ENCODE assay signal across 8 cellular contexts in genomic region chr12:13661005-13661887, GRCh38.
DNase-seq lines count a peak whose midpoint lies in the region; ATAC-seq, FAIRE-seq and TF ChIP-seq lines count a peak whose summit lies in the region.

No MANE protein-coding gene starts in this region.

- POLR2A ChIA-PET in BJ (lab: Charles Lee) = no interaction called here
- POLR2A ChIA-PET in PC-9 (lab: Charles Lee; ENCODE audit: unreplicated experiment) = no interaction called here

- H3K9me3 ChIP-seq in PC-9 (ENCODE audit: insufficient read depth, low read depth) (no peaks in the 10 kb centered on the region; the same call in 1 of the 2 replicates), right lobe of liver (no peaks in the 10 kb centered on the region)

- TF ChIP-seq CTCF in BJ (IDR thresholded peaks at IDR 0.05; ENCODE audit: insufficient read depth, low read depth, low read length) = peak; percentile 91
- peak; percentile 86 for TF ChIP-seq CTCF in PC-9 (conservative IDR thresholded peaks at IDR 0.05)
- peak; percentile 81 to 90 (median 84) for TF ChIP-seq CTCF in right lobe of liver (IDR thresholded peaks at IDR 0.05)

- no peaks in the 10 kb centered on the region for H4K20me1 ChIP-seq in PC-9 (ENCODE audit: insufficient read depth)

- H3K79me2 ChIP-seq in PC-9 (ENCODE audit: low read depth) = no peaks in the 10 kb centered on the region

- peak; percentile 76 for FAIRE-seq in GM18507 (lab: Jason Lieb, UNC)

- no peaks in the 10 kb centered on the region for H3K4me1 ChIP-seq in PC-9 (replicated peaks; ENCODE audit: insufficient read depth)
- no peaks in the 10 kb centered on the region for H3K4me1 ChIP-seq in right lobe of liver

- ATAC-seq in HG03565 (IDR thresholded peaks at IDR 0.05; ENCODE audit: unreplicated experiment) (peak; percentile 57), right lobe of liver (peak; percentile 98 to 99 (median 98)), HG02840 (IDR thresholded peaks at IDR 0.05; ENCODE audit: low FRiP score, unreplicated experiment) (no peak)

- H3K36me3 ChIP-seq in BJ (ENCODE audit: control insufficient read depth, insufficient read depth, low read length) (no peaks in the 10 kb centered on the region), PC-9 (ENCODE audit: low read depth) (no peaks in the 10 kb centered on the region), right lobe of liver (no peaks in the 10 kb centered on the region)

- H3K4me2 ChIP-seq in PC-9 = no peak overlapping the region

- DNase-seq in BJ (ENCODE audit: low read depth) = peak; percentile 4
- DNase-seq in GM18507 (ENCODE audit: extremely low spot score, insufficient read length, low read depth) = no peak
- DNase-seq in PC-9 = peak in 1 of 2 experiments; percentile 31
- DNase-seq in dermis blood vessel endothelial cell = peak; percentile 61
- peak in 2 of 3 donors; percentile 27 to 55 for DNase-seq in right lobe of liver
- DNase-seq in superior temporal gyrus (ENCODE audit: extremely low spot score) = peak; percentile 86

- H2AFZ ChIP-seq in PC-9 = no peak overlapping the region

- no peaks in the 10 kb centered on the region for H3K9me2 ChIP-seq in PC-9 (ENCODE audit: insufficient read depth)

- CTCF ChIA-PET in BJ (lab: Yijun Ruan, JAX) (interaction anchor here (0.8 to 2.6 kb wide), 23 partner anchors 8 to 525 kb away, joined by 3 to 28 read pairs (median 3); no protein-coding TSS in a partner anchor), PC-9 (lab: Charles Lee) (interaction anchor here (0.7 to 1.3 kb wide), 4 partner anchors 21 to 405 kb away, joined by 3 to 5 read pairs (median 5); no protein-coding TSS in a partner anchor)

- H3F3A ChIP-seq in PC-9 (ENCODE audit: insufficient read depth, low read depth) = no peaks in the 10 kb centered on the region

- no peak for TF ChIP-seq POLR2A in right lobe of liver (IDR thresholded peaks at IDR 0.05)

- WGBS in right lobe of liver (ENCODE audit: insufficient coverage, low coverage, low lambda C conversion rate, missing lambda C conversion rate) = 37% methylated on average over 11 of the region's 11 CpGs

- no peaks in the 10 kb centered on the region for H3K27me3 ChIP-seq in BJ (ENCODE audit: control insufficient read depth, insufficient read depth, low read length)
- no peaks in the 10 kb centered on the region for H3K27me3 ChIP-seq in PC-9 (ENCODE audit: insufficient read depth, low read depth)
- H3K27me3 ChIP-seq in right lobe of liver = no peaks in the 10 kb centered on the region

- intact Hi-C loops in PC-9 (cut with micrococcal nuclease; ENCODE audit: unreplicated experiment) = loop anchor here (1.0 kb wide), 2 partner anchors 299 to 383 kb away; no protein-coding TSS in a partner anchor
- intact Hi-C loops in right lobe of liver (cut with DNase I) = loop anchor here in 1 of 2 donors (10.0 kb wide), 1 partner anchor 386 kb away; no protein-coding TSS in a partner anchor

- H3K27ac ChIP-seq in PC-9 (no peak overlapping the region), right lobe of liver (no peak overlapping the region)

- no peak overlapping the region for H3K4me3 ChIP-seq in BJ (ENCODE audit: low read depth, low read length)
- H3K4me3 ChIP-seq in PC-9 = no peak overlapping the region
- H3K4me3 ChIP-seq in right lobe of liver = no peak overlapping the region

- no TSS peak for BruUV-seq in PC-9 (replicated peaks; lab: Mats Ljungman, UMichigan)
